In the genomic region with DNA sequence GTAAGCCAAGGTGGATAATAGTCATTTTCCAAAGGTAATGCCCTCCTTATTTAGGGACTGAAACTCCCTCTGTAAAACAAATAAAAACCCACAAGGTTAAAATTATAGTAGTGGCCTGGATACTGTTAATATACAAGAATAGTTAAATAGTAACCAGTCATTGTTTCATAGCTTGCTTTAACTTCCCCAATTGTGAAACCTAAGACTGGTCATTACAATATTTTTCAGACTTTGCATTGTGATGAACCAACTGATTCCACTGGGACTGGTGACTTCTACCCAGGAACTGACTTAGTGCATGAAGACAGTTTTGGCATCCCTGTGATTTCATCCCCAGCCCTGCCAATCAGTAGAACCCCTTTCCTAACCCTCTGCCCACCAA, we compare ENCODE assay signal across 32 cellular contexts.
"Had no signal": no experiment of that assay in that cellular context is flagged by ENCODE, and none has a peak within 500 bp of the region (broad histone marks: within the 10 kb centered on the region; RNA-seq: fewer than 3 reads in every experiment).

No MANE protein-coding gene starts in this region.

- H3K4me3 Mint-ChIP-seq: activated CD8-positive, alpha-beta T cell treated with anti-CD3 and anti-CD28 coated beads, Interleukin-2, amount 10 ng/mL, durations not matched to agents 7 days and 5 days; activated naive CD4-positive, alpha-beta T cell treated with anti-CD3 and anti-CD28 coated beads for 36 hours; activated naive CD8-positive, alpha-beta T cell treated with anti-CD3 and anti-CD28 coated beads for 36 hours; activated T-cell treated with anti-CD3 and anti-CD28 coated beads, Interleukin-2, amount 50 U/mL, for 72 hours; naive thymus-derived CD4-positive, alpha-beta T cell; neural crest cell; stimulated activated effector memory CD8-positive, alpha-beta T cell treated with anti-CD3 and anti-CD28 coated beads, Interleukin-12 subunit alpha, Interleukin-12 subunit beta, amount 100 ng/mL, for 72 hours; stimulated activated naive CD8-positive, alpha-beta T cell treated with anti-CD3 and anti-CD28 coated beads, Interleukin-15, Interleukin-2, amounts not matched to agents 100 ng/mL and 50 ng/mL, for 24 hours; WTC11 had no signal

- H3K27ac ChIP-seq: adrenal gland, body of pancreas, cardiac muscle cell, colonic mucosa, gastrocnemius medialis, pancreas, prostate gland, skin epidermis, thoracic aorta had no signal

- H3K9me3 ChIP-seq: adrenal gland, colonic mucosa, gastrocnemius medialis, pancreas, prostate gland, thoracic aorta had no signal

- H3K36me3 ChIP-seq: adrenal gland, cardiac muscle cell, colonic mucosa, gastrocnemius medialis, pancreas, prostate gland, thoracic aorta had no signal

- H3K4me3 ChIP-seq: adrenal gland, body of pancreas, cardiac muscle cell, colonic mucosa, gastrocnemius medialis, pancreas, prostate gland, skin epidermis, thoracic aorta had no signal

- H3K4me1 Mint-ChIP-seq: activated naive CD8-positive, alpha-beta T cell treated with anti-CD3 and anti-CD28 coated beads for 36 hours; neural crest cell; stimulated activated effector memory CD8-positive, alpha-beta T cell treated with anti-CD3 and anti-CD28 coated beads, Interleukin-12 subunit alpha, Interleukin-12 subunit beta, amount 100 ng/mL, for 72 hours had no signal

- DNase-seq: activated CD4-positive, alpha-beta T cell treated with anti-CD3 and anti-CD28 coated beads, Interleukin-2, amount 50 U/mL, for 1 hour; activated CD8-positive, alpha-beta T cell treated with anti-CD3 and anti-CD28 coated beads, Interleukin-2, amount 10 ng/mL, durations not matched to agents 7 days and 5 days; activated effector memory CD4-positive, alpha-beta T cell treated with Interleukin-2 at 50 U/mL for 16 hours; activated naive CD4-positive, alpha-beta T cell treated with anti-CD3 and anti-CD28 coated beads for 36 hours; activated naive CD8-positive, alpha-beta T cell treated with anti-CD3 and anti-CD28 coated beads for 36 hours; activated T-cell treated with anti-CD3 and anti-CD28 coated beads for 4 hours; activated T-cell treated with anti-CD3 and anti-CD28 coated beads, Interleukin-2, amount 50 U/mL, for 72 hours; adrenal gland; aorta; body of pancreas; cerebellar nuclear complex; colonic mucosa; effector CD8-positive, alpha-beta T cell; erythroblast; gastrocnemius medialis; hippocampal formation; left colon; midbrain; naive thymus-derived CD4-positive, alpha-beta T cell; nucleus accumbens; pancreas; retina; stimulated activated CD4-positive, alpha-beta T cell treated with anti-CD3 and anti-CD28 coated beads, Interleukin-4, amount 100 ng/mL, for 24 hours; T-helper 2 cell had no signal

- H3K27me3 ChIP-seq: adrenal gland, body of pancreas, cardiac muscle cell, colonic mucosa, gastrocnemius medialis, pancreas had no signal

- H3K36me3 Mint-ChIP-seq: activated naive CD8-positive, alpha-beta T cell treated with anti-CD3 and anti-CD28 coated beads for 36 hours; stimulated activated effector memory CD8-positive, alpha-beta T cell treated with anti-CD3 and anti-CD28 coated beads, Interleukin-12 subunit alpha, Interleukin-12 subunit beta, amount 100 ng/mL, for 72 hours had no signal

- H3K4me1 ChIP-seq: adrenal gland, body of pancreas, colonic mucosa, gastrocnemius medialis, pancreas, prostate gland had no signal

- H3K27ac Mint-ChIP-seq: activated CD8-positive, alpha-beta T cell treated with anti-CD3 and anti-CD28 coated beads, Interleukin-2, amount 10 ng/mL, durations not matched to agents 7 days and 5 days; activated naive CD4-positive, alpha-beta T cell treated with anti-CD3 and anti-CD28 coated beads for 36 hours; activated naive CD8-positive, alpha-beta T cell treated with anti-CD3 and anti-CD28 coated beads for 36 hours; activated T-cell treated with anti-CD3 and anti-CD28 coated beads, Interleukin-2, amount 50 U/mL, for 72 hours; naive thymus-derived CD4-positive, alpha-beta T cell; stimulated activated effector memory CD8-positive, alpha-beta T cell treated with anti-CD3 and anti-CD28 coated beads, Interleukin-12 subunit alpha, Interleukin-12 subunit beta, amount 100 ng/mL, for 72 hours; stimulated activated naive CD8-positive, alpha-beta T cell treated with anti-CD3 and anti-CD28 coated beads, Interleukin-15, Interleukin-2, amounts not matched to agents 100 ng/mL and 50 ng/mL, for 24 hours had no signal
